1 cellular context compared by ENCODE assay signal in genomic region chr19:55146648-55147218, GRCh38.
TF ChIP-seq lines count a peak whose summit lies in the region.

No MANE protein-coding gene starts in this region.

TF ChIP-seq in K562, 482 proteins besides CTCF, POLR2A, EP300 and RAD21 (continued from another document and continues in another):
- TF ChIP-seq MLLT1 (IDR thresholded peaks at IDR 0.05) (no peak), ZNF263 (CRISPR knock-in tag; IDR thresholded peaks at IDR 0.05; ENCODE audit: borderline replicate concordance) (peak; percentile 76), DEAF1 (CRISPR knock-in tag; IDR thresholded peaks at IDR 0.05) (no peak), KLF13 (tag; IDR thresholded peaks at IDR 0.05; ENCODE audit: borderline replicate concordance, low read depth) (no peak; the same call in 1 of the 2 replicates), PBX2 (CRISPR knock-in tag; IDR thresholded peaks at IDR 0.05; ENCODE audit: low read depth) (no peak), PBX2 (tag; conservative IDR thresholded peaks at IDR 0.05; ENCODE audit: low read depth) (no peak), NFATC3 (IDR thresholded peaks at IDR 0.05) (no peak), SMARCE1 (IDR thresholded peaks at IDR 0.05) (no peak), DPF2 (IDR thresholded peaks at IDR 0.05) (peak; percentile 23; the same call in 1 of the 2 replicates), ZNF121 (CRISPR knock-in tag; conservative IDR thresholded peaks at IDR 0.05) (no peak), ZNF780A (CRISPR knock-in tag; IDR thresholded peaks at IDR 0.05) (no peak), XRCC5 (IDR thresholded peaks at IDR 0.05; ENCODE audit: low read depth, low read length) (no peak), HSF4 (CRISPR knock-in tag; IDR thresholded peaks at IDR 0.05; ENCODE audit: borderline replicate concordance) (no peak), ZBTB9 (CRISPR knock-in tag; IDR thresholded peaks at IDR 0.05) (no peak), CHD7 (IDR thresholded peaks at IDR 0.05; ENCODE audit: low read depth, low read length) (no peak), EP400 (IDR thresholded peaks at IDR 0.05) (no peak), ZBTB40 (IDR thresholded peaks at IDR 0.05) (peak; percentile 44; the same call in 1 of the 2 replicates), ZBTB40 (CRISPR knock-in tag; IDR thresholded peaks at IDR 0.05) (no peak), ETS2 (tag; IDR thresholded peaks at IDR 0.05; ENCODE audit: borderline replicate concordance, poor library complexity, severe bottlenecking) (no peak), ZNF174 (CRISPR knock-in tag; IDR thresholded peaks at IDR 0.05) (no peak), ZNF436 (CRISPR knock-in tag; IDR thresholded peaks at IDR 0.05) (no peak)
